In genomic region chr22:46139895-46140350, GRCh38 we compare ENCODE assay signal across 17 cellular contexts. TPM values are rescaled to one million over a fixed set of nuclear protein-coding genes. Genes with fewer than 3 reads are reported as not detected.
DNase-seq lines count a peak whose midpoint lies in the region; ATAC-seq and TF ChIP-seq lines count a peak whose summit lies in the region.
"Had no signal": no experiment of that assay in that cellular context is flagged by ENCODE, and none has a peak within 500 bp of the region (broad histone marks: within the 10 kb centered on the region; RNA-seq: fewer than 3 reads in every experiment).

No MANE protein-coding gene starts in this region.

- H3K27ac ChIP-seq in esophagus muscularis mucosa (replicated peaks in 1 of 4) = peak overlapping the region; percentile 53 to 70 (median 68)
- peak overlapping the region; percentile 81 for H3K27ac ChIP-seq in layer of hippocampus (ENCODE audit: low read depth, low read length)
- peak overlapping the region; percentile 69 for H3K27ac ChIP-seq in psoas muscle
- H3K27ac ChIP-seq in urinary bladder (ENCODE audit: low read depth) = peak overlapping the region; percentile 14
- H3K27ac ChIP-seq: foreskin keratinocyte, SJSA1 had no signal

- no peak for TF ChIP-seq EP300 in esophagus muscularis mucosa (IDR thresholded peaks at IDR 0.05)

- H3K4me1 ChIP-seq in esophagus muscularis mucosa = peaks cover 9 to 13% (median 13%) of the 10 kb centered on the region in 4 donors
- H3K4me1 ChIP-seq in psoas muscle = no peaks in the 10 kb centered on the region
- H3K4me1 ChIP-seq in urinary bladder (ENCODE audit: insufficient read depth) = no peaks in the 10 kb centered on the region
- H3K4me1 ChIP-seq: foreskin keratinocyte, SJSA1 had no signal

- H3K4me3 ChIP-seq in esophagus muscularis mucosa (no peak overlapping the region), psoas muscle (no peak overlapping the region), urinary bladder (ENCODE audit: low read depth, low read length) (no peak overlapping the region)
- H3K4me3 ChIP-seq: SJSA1 had no signal

- H3K36me3 ChIP-seq in esophagus muscularis mucosa (no peaks in the 10 kb centered on the region), psoas muscle (ENCODE audit: insufficient read depth in 1 of 2, low read depth in 1 of 2) (no peaks in the 10 kb centered on the region), urinary bladder (ENCODE audit: insufficient read depth) (no peaks in the 10 kb centered on the region)
- H3K36me3 ChIP-seq: SJSA1 had no signal

- H3K9me3 ChIP-seq in esophagus muscularis mucosa (no peaks in the 10 kb centered on the region), psoas muscle (no peaks in the 10 kb centered on the region)
- H3K9me3 ChIP-seq: SJSA1 had no signal

- no peaks in the 10 kb centered on the region for H3K27me3 ChIP-seq in esophagus muscularis mucosa
- no peaks in the 10 kb centered on the region for H3K27me3 ChIP-seq in layer of hippocampus (ENCODE audit: control insufficient read depth, insufficient read depth, low read length)
- H3K27me3 ChIP-seq in psoas muscle (ENCODE audit: insufficient read depth in 3 of 3, low read length in 2 of 3) = no peaks in the 10 kb centered on the region

- WGBS in esophagus muscularis mucosa = 80% methylated on average over 16 of the region's 17 CpGs
- WGBS in psoas muscle, 3 donors = 26 to 30% (median 29%) methylated on average over 17 of the region's 17 CpGs
- WGBS in urinary bladder = 59% methylated on average over 17 of the region's 17 CpGs

- DNase-seq in esophagus muscularis mucosa (ENCODE audit: extremely low spot score) (no peak), psoas muscle (peak in 1 of 2 donors; percentile 47), DMS153 (lab: John Stamatoyannopoulos, UW) (no peak), RKO (ENCODE audit: low spot score) (no peak), KG1 (lab: John Stamatoyannopoulos, UW) (no peak)
- no peak for DNase-seq in stimulated activated naive CD4-positive, alpha-beta T cell treated with Interleukin-2 at 50 U/mL for 16 hours (lab: John Stamatoyannopoulos, UW)
- DNase-seq: activated CD4-positive, alpha-beta T cell treated with anti-CD3 and anti-CD28 coated beads for 4 hours; activated T-cell treated with anti-CD3 and anti-CD28 coated beads for 4 hours; C1 segment of cervical spinal cord; DMS79; foreskin keratinocyte; midbrain; NCI-H1436 treated with DMSO at 0.1 percent for 48 hours; NCI-H446 had no signal

- intact Hi-C loops in esophagus muscularis mucosa (cut with DNase I) = loop anchor here (10.0 kb wide), 1 partner anchor 125 kb away; the partner anchor contains the start of genes PKDREJ and TTC38
- intact Hi-C loops in psoas muscle (cut with DNase I) = no loop called here

- TF ChIP-seq CTCF in esophagus muscularis mucosa (IDR thresholded peaks at IDR 0.05) (no peak), psoas muscle (IDR thresholded peaks at IDR 0.05) (no peak)

- TF ChIP-seq POLR2A in esophagus muscularis mucosa (IDR thresholded peaks at IDR 0.05; ENCODE audit: low read depth) = no peak

- ATAC-seq in psoas muscle = peak; percentile 47 to 67 (median 54)
- ATAC-seq: foreskin keratinocyte had no signal

RNA-seq across cellular contexts. Expression of gene PPARA, which starts 10.4 kb away (rescaled TPM):
- total RNA-seq in esophagus muscularis mucosa = 10 to 100 TPM; 17.0 to 50.9 (median 26.8) TPM
- 10 to 100 TPM; 37.3 to 55.8 (median 46.2) TPM for total RNA-seq in psoas muscle
- polyA plus RNA-seq in psoas muscle = 10 to 100 TPM; 11.0 to 30.6 (median 12.1) TPM
- 22.8 TPM for total RNA-seq in urinary bladder
- 12.5 TPM for polyA plus RNA-seq in urinary bladder

Comparison
In these comparisons a context has a peak if more than half of its experiments do, and no peak if none do; other contexts are left out.
1. H3K27ac ChIP-seq: peak in every context shown above with its lines; median percentile 81 in layer of hippocampus; 69 in psoas muscle; 68 in esophagus muscularis mucosa; 14 in urinary bladder.